ENCODE assay signal across 8 cellular contexts in the genomic region with DNA sequence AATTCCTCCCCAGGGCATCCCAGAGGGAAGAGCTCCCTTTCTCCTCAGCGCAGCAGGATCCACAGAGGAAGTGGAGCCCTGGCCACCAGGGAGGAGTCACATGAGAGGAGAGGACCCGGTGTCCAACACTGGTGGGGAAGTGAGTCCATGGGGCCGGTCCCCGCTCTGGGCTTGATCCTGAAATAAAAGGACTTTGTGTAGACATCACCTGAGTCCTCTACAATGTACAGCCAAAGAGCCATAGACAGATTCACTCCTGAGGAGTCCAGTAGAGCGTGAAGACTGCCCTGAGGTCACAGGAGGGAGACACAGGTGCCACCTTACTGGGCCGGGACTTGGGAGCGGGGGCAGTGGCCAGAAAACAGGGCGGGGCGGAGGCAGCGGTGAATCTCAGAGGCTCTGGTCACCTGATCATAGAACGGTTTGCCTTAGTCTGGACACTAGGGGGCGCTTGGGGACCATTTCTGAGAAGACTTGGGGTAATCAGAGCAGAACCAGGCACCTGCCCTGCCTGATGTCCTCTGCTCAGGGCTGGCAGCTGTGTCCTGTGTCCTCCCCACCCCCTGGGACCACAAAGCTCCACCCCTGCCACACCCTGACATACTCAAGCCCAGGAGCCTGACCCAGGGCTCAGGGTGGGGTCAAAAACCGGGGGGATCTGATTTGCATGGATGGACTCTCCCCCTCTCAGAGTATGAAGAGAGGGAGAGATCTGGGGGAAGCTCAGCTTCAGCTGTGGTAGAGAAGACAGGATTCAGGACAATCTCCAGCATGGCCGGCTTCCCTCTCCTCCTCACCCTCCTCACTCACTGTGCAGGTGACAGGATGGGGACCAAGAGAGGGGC.
DNase-seq lines count a peak whose midpoint lies in the region; ATAC-seq lines count a peak whose summit lies in the region.

No MANE protein-coding gene starts in this region.

- H3K4me3 Mint-ChIP-seq in activated CD4-positive, alpha-beta T cell treated with anti-CD3 and anti-CD28 coated beads, Interleukin-2, amount 10 ng/mL, durations not matched to agents 7 days and 5 days = no peak overlapping the region

- in situ Hi-C loops in ACHN (cut with HindIII; ENCODE audit: low pct_ligation_motif_present, low pct_unique_long_range_greater_than_20kb, low sequenced_read_pairs) = no loop called here

- no peaks in the 10 kb centered on the region for H3K36me3 Mint-ChIP-seq in activated CD4-positive, alpha-beta T cell treated with anti-CD3 and anti-CD28 coated beads, Interleukin-2, amount 10 ng/mL, durations not matched to agents 7 days and 5 days (ENCODE audit: low read depth)

- H3K27me3 Mint-ChIP-seq in activated CD4-positive, alpha-beta T cell treated with anti-CD3 and anti-CD28 coated beads, Interleukin-2, amount 10 ng/mL, durations not matched to agents 7 days and 5 days = peaks cover 22% of the 10 kb centered on the region

- POLR2A ChIA-PET in activated CD4-positive, alpha-beta T cell treated with anti-CD3 and anti-CD28 coated beads, Interleukin-2, amount 10 ng/mL, durations not matched to agents 7 days and 5 days (lab: Charles Lee) = no interaction called here

- ATAC-seq in GM18511 (IDR thresholded peaks at IDR 0.05; ENCODE audit: unreplicated experiment) (peak; percentile 77), HG03460 (IDR thresholded peaks at IDR 0.05; ENCODE audit: unreplicated experiment) (peak; percentile 90)

- H3K9me3 Mint-ChIP-seq in activated CD4-positive, alpha-beta T cell treated with anti-CD3 and anti-CD28 coated beads, Interleukin-2, amount 10 ng/mL, durations not matched to agents 7 days and 5 days = no peaks in the 10 kb centered on the region

- DNase-seq in ACHN = peak; percentile 76
- peak; percentile 78 to 93 for DNase-seq in NCI-H524 (lab: John Stamatoyannopoulos, UW)
- DNase-seq in activated CD4-positive, alpha-beta T cell treated with anti-CD3 and anti-CD28 coated beads, Interleukin-2, amount 10 ng/mL, durations not matched to agents 7 days and 5 days = peak; percentile 88
- peak; percentile 91 for DNase-seq in ecto neural progenitor cell (ENCODE audit: low spot score)
- DNase-seq in medulla oblongata (ENCODE audit: extremely low spot score) = peak; percentile 94
- peak; percentile 21 to 51 for DNase-seq in stimulated activated CD8-positive, alpha-beta memory T cell treated with anti-CD3 and anti-CD28 coated beads, Interleukin-2, amount 100 ng/mL, for 1 hour (ENCODE audit: low read depth in 2 of 2)

- CTCF ChIA-PET in activated CD4-positive, alpha-beta T cell treated with anti-CD3 and anti-CD28 coated beads, Interleukin-2, amount 10 ng/mL, durations not matched to agents 7 days and 5 days (lab: Charles Lee) = interaction anchor here (0.6 to 1.0 kb wide), 2 partner anchors 41 to 237 kb away, joined by 3 to 4 read pairs; no protein-coding TSS in a partner anchor

- H3K27ac Mint-ChIP-seq in activated CD4-positive, alpha-beta T cell treated with anti-CD3 and anti-CD28 coated beads, Interleukin-2, amount 10 ng/mL, durations not matched to agents 7 days and 5 days = no peak overlapping the region

- H3K4me1 Mint-ChIP-seq in activated CD4-positive, alpha-beta T cell treated with anti-CD3 and anti-CD28 coated beads, Interleukin-2, amount 10 ng/mL, durations not matched to agents 7 days and 5 days = peaks cover 11% of the 10 kb centered on the region

Comparison
In these comparisons a context has a peak if more than half of its experiments do, and no peak if none do; other contexts are left out.
1. Peak in every context shown above with its lines: DNase-seq and ATAC-seq.
2. DNase-seq: peak in every context shown above with its lines; median percentile 94 in medulla oblongata; 91 in ecto neural progenitor cell; 88 in activated CD4-positive, alpha-beta T cell treated with anti-CD3 and anti-CD28 coated beads, Interleukin-2, amount 10 ng/mL, durations not matched to agents 7 days and 5 days; 86 in NCI-H524; 76 in ACHN; 36 in stimulated activated CD8-positive, alpha-beta memory T cell treated with anti-CD3 and anti-CD28 coated beads, Interleukin-2, amount 100 ng/mL, for 1 hour.